ENCODE assay signal across 8 cellular contexts in genomic region chr14:61860294-61860918, GRCh38. TPM values are rescaled to one million over a fixed set of nuclear protein-coding genes. Genes with fewer than 3 reads are reported as not detected.
DNase-seq lines count a peak whose midpoint lies in the region; ATAC-seq and TF ChIP-seq lines count a peak whose summit lies in the region.

No MANE protein-coding gene starts in this region.

- H3K27me3 ChIP-seq in SJCRH30 = no peaks in the 10 kb centered on the region
- H3K27me3 ChIP-seq in right atrium auricular region = no peaks in the 10 kb centered on the region

- TF ChIP-seq CTCF in GM20000 (IDR thresholded peaks at IDR 0.05; ENCODE audit: extremely low read depth, missing control alignments) (peak; percentile 51), right atrium auricular region (IDR thresholded peaks at IDR 0.05) (peak; percentile 69 to 72)

- H3K9me3 ChIP-seq in SJCRH30 (replicated peaks) (no peaks in the 10 kb centered on the region), right atrium auricular region (no peaks in the 10 kb centered on the region)

- H3K36me3 ChIP-seq in SJCRH30 (no peaks in the 10 kb centered on the region), right atrium auricular region (no peaks in the 10 kb centered on the region)

- DNase-seq in ELF-1 (ENCODE audit: low read depth, low spot score) (peak; percentile 45), GM20000 (ENCODE audit: low spot score) (peak; percentile 81), SJCRH30 (peak; percentile 33 to 66), right atrium auricular region (ENCODE audit: low spot score) (no peak), T1000 (lab: John Stamatoyannopoulos, UW) (no peak)
- peak in 3 of 4 experiments; percentile 30 to 48 (median 45) for DNase-seq in activated naive CD4-positive, alpha-beta T cell (lab: John Stamatoyannopoulos, UW)
- peak; percentile 74 for DNase-seq in stimulated activated CD4-positive, alpha-beta T cell treated with anti-CD3 and anti-CD28 coated beads, Interleukin-4, amount 100 ng/mL, for 1 hour

- H3K27ac ChIP-seq in SJCRH30 (no peak overlapping the region), right atrium auricular region (no peak overlapping the region)

- peak; percentile 98 for ATAC-seq in HG03521 (IDR thresholded peaks at IDR 0.05; ENCODE audit: unreplicated experiment)

- H3K4me1 ChIP-seq in SJCRH30 (0 out of 2 replicates have a peak, but pooled peaks cover 3% of the 10 kb centered on the region), right atrium auricular region (no peaks in the 10 kb centered on the region)

- no peak overlapping the region for H3K4me3 ChIP-seq in SJCRH30
- H3K4me3 ChIP-seq in right atrium auricular region = no peak overlapping the region

RNA-seq across cellular contexts. Expression of gene SYT16, which starts 47.9 kb away (rescaled TPM):
- total RNA-seq in SJCRH30 (2014; rRNA removed; shearing (Covaris generic)) = not detected in 2 replicates
- total RNA-seq in right atrium auricular region = under 1 TPM; 0.04 to 0.83 TPM

Comparison
In these comparisons a context has a peak if more than half of its experiments do, and no peak if none do; other contexts are left out.
1. DNase-seq: peak in ELF-1 (single experiment), GM20000 (single experiment), SJCRH30 (2 of 2), activated naive CD4-positive, alpha-beta T cell (3 of 4) and stimulated activated CD4-positive, alpha-beta T cell treated with anti-CD3 and anti-CD28 coated beads, Interleukin-4, amount 100 ng/mL, for 1 hour (single experiment); none in right atrium auricular region (single experiment) and T1000 (single experiment).